31 cellular contexts compared by ENCODE assay signal in the genomic region with DNA sequence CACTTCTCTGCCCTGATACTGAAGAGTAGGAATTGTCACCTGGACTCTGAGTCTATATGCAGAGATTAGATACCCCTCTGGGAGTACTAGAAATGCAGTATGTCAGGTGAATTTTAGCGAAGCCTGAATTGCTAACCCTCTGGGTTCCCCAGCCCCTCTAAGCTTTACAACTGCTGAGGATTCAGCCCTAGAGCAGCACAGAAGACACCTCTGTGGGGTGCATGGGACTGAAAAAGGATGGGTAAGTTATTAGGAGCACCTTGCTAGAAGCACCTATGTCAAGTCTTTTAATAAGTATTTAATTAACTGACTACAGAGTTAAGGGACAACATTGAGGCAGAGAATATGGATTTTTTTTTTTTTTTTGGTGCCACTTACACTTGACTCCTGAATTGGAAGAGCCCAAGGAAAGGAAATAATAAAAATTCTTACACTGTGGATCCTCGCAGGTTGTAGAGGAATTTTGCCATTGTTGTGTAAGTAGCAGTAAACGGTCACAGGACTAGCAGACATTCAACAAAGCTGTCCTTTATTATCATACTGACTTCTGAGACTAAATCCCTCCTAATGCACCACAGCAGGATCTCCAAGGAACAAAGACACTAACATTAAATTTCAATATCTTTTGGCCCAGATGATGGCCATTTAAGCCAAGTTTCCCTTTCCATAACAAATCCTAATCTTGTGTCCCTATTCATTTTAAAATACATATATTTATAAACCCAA.
DNase-seq lines count a peak whose midpoint lies in the region; ATAC-seq and TF ChIP-seq lines count a peak whose summit lies in the region.
"Had no signal": no experiment of that assay in that cellular context is flagged by ENCODE, and none has a peak within 500 bp of the region (broad histone marks: within the 10 kb centered on the region; RNA-seq: fewer than 3 reads in every experiment).

No MANE protein-coding gene starts in this region.

- H3K4me3 ChIP-seq in GM23338 (no peak overlapping the region), adipocyte (ENCODE audit: low read length) (peak overlapping the region; percentile 42), neuronal stem cell (ENCODE audit: low read length in 2 of 2) (peak overlapping the region in 1 of 2 donors; percentile 28)
- H3K4me3 ChIP-seq: colonic mucosa, esophagus muscularis mucosa, spleen, thoracic aorta had no signal

- H3K79me2 ChIP-seq in GM23338 (replicated peaks; ENCODE audit: insufficient read depth): no peaks in the 10 kb centered on the region
- H3K79me2 ChIP-seq: parathyroid adenoma had no signal

- no peak overlapping the region for H3K23ac ChIP-seq in neuronal stem cell (ENCODE audit: low read depth, low read length, poor library complexity)

- H2BK15ac ChIP-seq in neuronal stem cell (ENCODE audit: low read length): no peak overlapping the region

- H3K9ac ChIP-seq in adipocyte (ENCODE audit: low read length) (no peak overlapping the region), neuronal stem cell (ENCODE audit: low read depth, low read length, poor library complexity) (no peak overlapping the region)
- H3K9ac ChIP-seq: parathyroid adenoma had no signal

- H2BK5ac ChIP-seq in neuronal stem cell (ENCODE audit: low read length): no peak overlapping the region

- H2AK5ac ChIP-seq in neuronal stem cell (ENCODE audit: low read depth, low read length): no peak overlapping the region

- H3K27ac Mint-ChIP-seq in GM23338 (peak overlapping the region; percentile 86), CD14-positive monocyte (no peak overlapping the region)
- H3K27ac Mint-ChIP-seq: activated CD4-positive, alpha-beta memory T cell treated with anti-CD3 and anti-CD28 coated beads for 36 hours; activated naive CD4-positive, alpha-beta T cell treated with anti-CD3 and anti-CD28 coated beads, Interleukin-2, amount 50 U/mL, for 24 hours; activated T-helper 17 cell treated with anti-CD3 and anti-CD28 coated beads, Interleukin-2, amount 50 U/mL, for 72 hours; CD8-positive, alpha-beta memory T cell; stimulated activated naive CD8-positive, alpha-beta T cell treated with anti-CD3 and anti-CD28 coated beads, Interleukin-15, amount 100 ng/mL, for 72 hours had no signal

- H3K4me1 Mint-ChIP-seq in GM23338 (peaks cover 24% of the 10 kb centered on the region), CD14-positive monocyte (no peaks in the 10 kb centered on the region)
- H3K4me1 Mint-ChIP-seq: activated naive CD4-positive, alpha-beta T cell treated with anti-CD3 and anti-CD28 coated beads, Interleukin-2, amount 50 U/mL, for 24 hours; activated T-helper 17 cell treated with anti-CD3 and anti-CD28 coated beads, Interleukin-2, amount 50 U/mL, for 72 hours; CD8-positive, alpha-beta memory T cell; stimulated activated naive CD8-positive, alpha-beta T cell treated with anti-CD3 and anti-CD28 coated beads, Interleukin-15, amount 100 ng/mL, for 72 hours had no signal

- peaks cover 10% of the 10 kb centered on the region for H3K36me3 ChIP-seq in GM23338 (ENCODE audit: insufficient read depth)
- H3K36me3 ChIP-seq in adipocyte (ENCODE audit: control insufficient read depth, insufficient read depth, low read length, severe bottlenecking): no peaks in the 10 kb centered on the region
- H3K36me3 ChIP-seq in neuronal stem cell (replicated peaks in 1 of 2; ENCODE audit: control insufficient read depth in 2 of 2, insufficient read depth in 2 of 2, low read length in 2 of 2): peaks cover 0 to 2% of the 10 kb centered on the region in 2 donors
- H3K36me3 ChIP-seq: BE2C, colonic mucosa, esophagus muscularis mucosa, heart left ventricle, spleen, thoracic aorta had no signal

- H2BK120ac ChIP-seq in neuronal stem cell (ENCODE audit: low read depth, low read length): no peak overlapping the region

- no CpG with 5 or more reads among the region's 3 CpGs for WGBS in neuronal stem cell (ENCODE audit: extremely low coverage in 2 of 2, insufficient read length in 2 of 2, insufficient replicate concordance in 1 of 2), 2 donors

- H3K9me2 ChIP-seq in GM23338 (ENCODE audit: insufficient read depth): peaks cover 5% of the 10 kb centered on the region

- intact Hi-C loops in CD14-positive monocyte (cut with micrococcal nuclease): no loop called here

- H3K4me1 ChIP-seq in GM23338 (ENCODE audit: insufficient read depth) (peaks cover 22% of the 10 kb centered on the region), adipocyte (ENCODE audit: control insufficient read depth, insufficient read depth, low read length) (peaks cover 4% of the 10 kb centered on the region), neuronal stem cell (ENCODE audit: control insufficient read depth in 2 of 2, insufficient read depth in 1 of 2, low read depth in 1 of 2, low read length in 2 of 2) (peaks cover 1 to 7% of the 10 kb centered on the region in 2 donors)
- H3K4me1 ChIP-seq: BE2C, colonic mucosa, esophagus muscularis mucosa, foreskin keratinocyte, parathyroid adenoma, spleen had no signal

- H3K4me3 Mint-ChIP-seq in GM23338 (no peak overlapping the region), CD14-positive monocyte (no peak overlapping the region)
- H3K4me3 Mint-ChIP-seq: activated CD4-positive, alpha-beta memory T cell treated with anti-CD3 and anti-CD28 coated beads for 36 hours; activated naive CD4-positive, alpha-beta T cell treated with anti-CD3 and anti-CD28 coated beads, Interleukin-2, amount 50 U/mL, for 24 hours; activated T-helper 17 cell treated with anti-CD3 and anti-CD28 coated beads, Interleukin-2, amount 50 U/mL, for 72 hours; nephron; stimulated activated naive CD8-positive, alpha-beta T cell treated with anti-CD3 and anti-CD28 coated beads, Interleukin-15, amount 100 ng/mL, for 72 hours had no signal

- no peak overlapping the region for H4K8ac ChIP-seq in neuronal stem cell (ENCODE audit: low read depth, low read length)

- ATAC-seq in GM23338 (peak; percentile 91), HG03378 (IDR thresholded peaks at IDR 0.05; ENCODE audit: unreplicated experiment) (no peak)
- ATAC-seq: activated T-helper 17 cell treated with anti-CD3 and anti-CD28 coated beads, Interleukin-2, amount 50 U/mL, for 72 hours; foreskin keratinocyte; HCT116; stimulated activated naive CD8-positive, alpha-beta T cell treated with anti-CD3 and anti-CD28 coated beads, Interleukin-15, amount 100 ng/mL, for 72 hours had no signal

- H3K4me2 ChIP-seq in GM23338 (peak overlapping the region; percentile 37), neuronal stem cell (ENCODE audit: insufficient read depth, low read length, poor library complexity, severe bottlenecking) (no peak overlapping the region)

- H3K79me1 ChIP-seq in neuronal stem cell (ENCODE audit: low read depth, low read length): no peaks in the 10 kb centered on the region

- no peaks in the 10 kb centered on the region for H3F3A ChIP-seq in GM23338 (replicated peaks; ENCODE audit: low read depth)

- H3K27me3 ChIP-seq in GM23338 (ENCODE audit: insufficient read depth) (no peaks in the 10 kb centered on the region), adipocyte (replicated peaks; ENCODE audit: control insufficient read depth, insufficient read depth, low read length) (no peaks in the 10 kb centered on the region), neuronal stem cell (ENCODE audit: control insufficient read depth in 3 of 3, insufficient read depth in 3 of 3, low read depth in 1 of 3, low read length in 3 of 3) (no peaks in the 10 kb centered on the region)
- H3K27me3 ChIP-seq: BE2C, colonic mucosa, esophagus muscularis mucosa, foreskin keratinocyte, heart left ventricle, spleen had no signal

- no peak overlapping the region for H3K14ac ChIP-seq in neuronal stem cell (ENCODE audit: low read length)

- TF ChIP-seq CTCF in GM23338 (conservative IDR thresholded peaks at IDR 0.05; ENCODE audit: low read depth in 2 of 2): no peak
- TF ChIP-seq CTCF in CD14-positive monocyte (IDR thresholded peaks at IDR 0.05): no peak

- H2AFZ ChIP-seq in GM23338: no peak overlapping the region
- peak overlapping the region; percentile 70 for H2AFZ ChIP-seq in neuronal stem cell (ENCODE audit: low read length)
- H2AFZ ChIP-seq: parathyroid adenoma had no signal

- no peak overlapping the region for H4K91ac ChIP-seq in neuronal stem cell (ENCODE audit: low read depth, low read length, poor library complexity)

- no peak overlapping the region for H3K18ac ChIP-seq in neuronal stem cell (ENCODE audit: low read length)

- H3K9me3 ChIP-seq in adipocyte (ENCODE audit: control insufficient read depth, low read length) (peaks cover 6% of the 10 kb centered on the region), neuronal stem cell (replicated peaks in 1 of 2; ENCODE audit: control insufficient read depth in 2 of 2, insufficient read depth in 1 of 2, low read depth in 1 of 2, low read length in 2 of 2) (peaks cover 7 to 9% of the 10 kb centered on the region in 2 donors)
- H3K9me3 ChIP-seq: BE2C, colonic mucosa had no signal

- peaks cover 35% of the 10 kb centered on the region for H3K9me3 Mint-ChIP-seq in GM23338
- H3K9me3 Mint-ChIP-seq in CD14-positive monocyte: peaks cover 15 to 40% (median 28%) of the 10 kb centered on the region in 7 donors
- H3K9me3 Mint-ChIP-seq: activated naive CD4-positive, alpha-beta T cell treated with anti-CD3 and anti-CD28 coated beads, Interleukin-2, amount 50 U/mL, for 24 hours had no signal

- no peak overlapping the region for H2BK12ac ChIP-seq in neuronal stem cell (ENCODE audit: low read length)

- H3K27ac ChIP-seq in GM23338 (ENCODE audit: low read depth): peak overlapping the region; percentile 85
- H3K27ac ChIP-seq in neuronal stem cell (replicated peaks; ENCODE audit: low read length): no peak overlapping the region
- H3K27ac ChIP-seq: colonic mucosa, esophagus muscularis mucosa, foreskin keratinocyte, parathyroid adenoma, spleen, thoracic aorta had no signal

- H3K27me3 Mint-ChIP-seq in GM23338 (ENCODE audit: insufficient read depth, low read depth, poor library complexity) (no peaks in the 10 kb centered on the region), CD14-positive monocyte (ENCODE audit: low read depth in 3 of 3) (peaks cover 0 to 4% (median 2%) of the 10 kb centered on the region in 3 donors)
- H3K27me3 Mint-ChIP-seq: activated CD4-positive, alpha-beta memory T cell treated with anti-CD3 and anti-CD28 coated beads for 36 hours; activated naive CD4-positive, alpha-beta T cell treated with anti-CD3 and anti-CD28 coated beads, Interleukin-2, amount 50 U/mL, for 24 hours; activated T-helper 17 cell treated with anti-CD3 and anti-CD28 coated beads, Interleukin-2, amount 50 U/mL, for 72 hours; CD8-positive, alpha-beta memory T cell; stimulated activated naive CD8-positive, alpha-beta T cell treated with anti-CD3 and anti-CD28 coated beads, Interleukin-15, amount 100 ng/mL, for 72 hours had no signal

- H4K20me1 ChIP-seq in GM23338 (replicated peaks; ENCODE audit: insufficient read depth): no peaks in the 10 kb centered on the region

- DNase-seq in GM23338 (ENCODE audit: low spot score): peak; percentile 38
- no peak for DNase-seq in adipocyte (ENCODE audit: low read depth)
- peak; percentile 35 for DNase-seq in iPS DF 19.7 (ENCODE audit: low read depth, low spot score)
- no peak for DNase-seq in neuronal stem cell (ENCODE audit: low spot score)
- DNase-seq in CD14-positive monocyte (ENCODE audit: low spot score): no peak
- no peak for DNase-seq in activated CD8-positive, alpha-beta memory T cell treated with anti-CD3 and anti-CD28 coated beads, Interleukin-2, amount 50 U/mL, for 48 hours
- DNase-seq: activated CD4-positive, alpha-beta memory T cell treated with anti-CD3 and anti-CD28 coated beads for 36 hours; activated CD4-positive, CD25-positive, alpha-beta regulatory T cell treated with anti-CD3 and anti-CD28 coated beads, Interleukin-2, amount 50 U/mL, for 72 hours; activated CD8-positive, alpha-beta memory T cell treated with anti-CD3 and anti-CD28 coated beads, Interleukin-2, amount 50 U/mL, for 4 hours; amygdala; BE2C; CD8-positive, alpha-beta memory T cell; colonic mucosa; foreskin keratinocyte; heart left ventricle; NCI-H1436 treated with DMSO at 0.1 percent for 48 hours; NCI-H2081 treated with DMSO at 0.1 percent for 48 hours; NCI-H345; NCI-H69; SHP77; spleen; stimulated activated CD4-positive, alpha-beta T cell treated with anti-CD3 and anti-CD28 coated beads, Interleukin-2, amount 100 ng/mL, for 48 hours; stimulated activated naive CD8-positive, alpha-beta T cell treated with anti-CD3 and anti-CD28 coated beads, Interleukin-15, amount 100 ng/mL, for 72 hours had no signal

- H3K4ac ChIP-seq in neuronal stem cell (ENCODE audit: low read length): no peak overlapping the region

- H3K36me3 Mint-ChIP-seq in GM23338 (ENCODE audit: low read depth) (peaks cover 34% of the 10 kb centered on the region), CD14-positive monocyte (no peaks in the 10 kb centered on the region)
- H3K36me3 Mint-ChIP-seq: activated CD4-positive, alpha-beta memory T cell treated with anti-CD3 and anti-CD28 coated beads for 36 hours; activated naive CD4-positive, alpha-beta T cell treated with anti-CD3 and anti-CD28 coated beads, Interleukin-2, amount 50 U/mL, for 24 hours; CD8-positive, alpha-beta memory T cell had no signal

Comparison
In these comparisons a context has a peak if more than half of its experiments do, and no peak if none do; other contexts are left out.
1. DNase-seq: peak in GM23338 (single experiment) and iPS DF 19.7 (single experiment); none in adipocyte (single experiment), neuronal stem cell (single experiment), CD14-positive monocyte (single experiment) and activated CD8-positive, alpha-beta memory T cell treated with anti-CD3 and anti-CD28 coated beads, Interleukin-2, amount 50 U/mL, for 48 hours (single experiment).